ENCODE assay signal across 2 cellular contexts in the genomic region with DNA sequence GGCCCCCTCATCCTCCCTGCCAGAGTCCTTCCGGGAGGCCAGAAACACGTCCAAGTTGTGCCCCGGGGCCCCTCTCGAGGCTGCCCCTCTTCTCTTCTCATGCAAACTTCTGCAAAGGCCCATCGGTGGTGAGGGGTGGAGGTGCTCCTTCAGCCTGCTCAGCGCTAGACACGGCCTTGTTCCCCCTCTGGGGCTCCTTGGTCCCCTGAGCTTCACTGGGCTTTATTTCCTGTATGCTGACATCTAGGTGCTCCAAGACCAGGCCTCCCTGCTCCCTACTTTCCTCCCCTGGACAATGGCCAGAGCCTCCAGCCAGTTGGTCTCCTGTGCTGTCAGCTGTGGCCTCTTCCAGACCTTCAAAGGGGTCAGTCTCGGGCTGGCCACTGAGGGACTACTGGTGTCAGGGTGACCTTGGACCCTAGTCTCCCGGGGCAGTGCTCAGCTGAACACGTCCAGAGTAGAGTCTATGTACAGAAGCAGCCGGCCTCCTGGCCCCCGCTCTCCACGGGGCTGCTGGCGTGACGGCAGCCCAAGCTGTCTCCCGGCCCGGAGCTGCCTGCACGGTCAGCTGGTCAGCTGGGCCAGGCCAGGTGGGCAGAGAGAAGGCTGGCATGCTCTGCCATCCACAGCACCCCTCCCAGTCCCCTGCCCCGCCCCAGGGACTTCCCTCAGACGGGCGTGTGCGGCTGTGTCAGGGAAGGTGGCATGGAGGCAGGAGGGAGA.
A peak's percentile ranks its signal among the peaks of the same experiment; 100 is the strongest.
TF ChIP-seq lines count a peak whose summit lies in the region.

No MANE protein-coding gene starts in this region.

TF ChIP-seq in GM12878, 131 proteins besides CTCF, POLR2A, EP300 and RAD21:
- TF ChIP-seq MEF2B (IDR thresholded peaks at IDR 0.05; ENCODE audit: partially characterized antibody, poor library complexity, severe bottlenecking) (no peak), SUPT20H (IDR thresholded peaks at IDR 0.05; ENCODE audit: borderline replicate concordance, control insufficient read depth, low read depth, low read length) (no peak), CHD2 (IDR thresholded peaks at IDR 0.05; ENCODE audit: borderline replicate concordance, low read depth, low read length) (no peak), JUND (IDR thresholded peaks at IDR 0.05; ENCODE audit: low read depth, low read length) (no peak), ZBED1 (IDR thresholded peaks at IDR 0.05; ENCODE audit: borderline replicate concordance) (no peak), ZNF24 (IDR thresholded peaks at IDR 0.05) (no peak), SIX5 (IDR thresholded peaks at IDR 0.05; ENCODE audit: low read depth, low read length, severe bottlenecking) (no peak), EED (IDR thresholded peaks at IDR 0.05; ENCODE audit: low read depth) (no peak), MTA3 (IDR thresholded peaks at IDR 0.05; ENCODE audit: borderline replicate concordance, low read length) (no peak), EZH2 (IDR thresholded peaks at IDR 0.05; ENCODE audit: borderline replicate concordance, control insufficient read depth, low read depth, low read length) (no peak), TBL1XR1 (IDR thresholded peaks at IDR 0.05; ENCODE audit: low read depth, low read length) (no peak), SMC3 (IDR thresholded peaks at IDR 0.05; ENCODE audit: borderline replicate concordance, low read length) (no peak), NR2C2 (IDR thresholded peaks at IDR 0.05; ENCODE audit: borderline replicate concordance, control insufficient read depth, insufficient read length, low read depth) (no peak), ZZZ3 (IDR thresholded peaks at IDR 0.05; ENCODE audit: control insufficient read depth, insufficient read length, low read depth) (no peak), ZNF384 (IDR thresholded peaks at IDR 0.05; ENCODE audit: borderline replicate concordance, low read depth, low read length) (no peak)
- TF ChIP-seq, protein P1, sequence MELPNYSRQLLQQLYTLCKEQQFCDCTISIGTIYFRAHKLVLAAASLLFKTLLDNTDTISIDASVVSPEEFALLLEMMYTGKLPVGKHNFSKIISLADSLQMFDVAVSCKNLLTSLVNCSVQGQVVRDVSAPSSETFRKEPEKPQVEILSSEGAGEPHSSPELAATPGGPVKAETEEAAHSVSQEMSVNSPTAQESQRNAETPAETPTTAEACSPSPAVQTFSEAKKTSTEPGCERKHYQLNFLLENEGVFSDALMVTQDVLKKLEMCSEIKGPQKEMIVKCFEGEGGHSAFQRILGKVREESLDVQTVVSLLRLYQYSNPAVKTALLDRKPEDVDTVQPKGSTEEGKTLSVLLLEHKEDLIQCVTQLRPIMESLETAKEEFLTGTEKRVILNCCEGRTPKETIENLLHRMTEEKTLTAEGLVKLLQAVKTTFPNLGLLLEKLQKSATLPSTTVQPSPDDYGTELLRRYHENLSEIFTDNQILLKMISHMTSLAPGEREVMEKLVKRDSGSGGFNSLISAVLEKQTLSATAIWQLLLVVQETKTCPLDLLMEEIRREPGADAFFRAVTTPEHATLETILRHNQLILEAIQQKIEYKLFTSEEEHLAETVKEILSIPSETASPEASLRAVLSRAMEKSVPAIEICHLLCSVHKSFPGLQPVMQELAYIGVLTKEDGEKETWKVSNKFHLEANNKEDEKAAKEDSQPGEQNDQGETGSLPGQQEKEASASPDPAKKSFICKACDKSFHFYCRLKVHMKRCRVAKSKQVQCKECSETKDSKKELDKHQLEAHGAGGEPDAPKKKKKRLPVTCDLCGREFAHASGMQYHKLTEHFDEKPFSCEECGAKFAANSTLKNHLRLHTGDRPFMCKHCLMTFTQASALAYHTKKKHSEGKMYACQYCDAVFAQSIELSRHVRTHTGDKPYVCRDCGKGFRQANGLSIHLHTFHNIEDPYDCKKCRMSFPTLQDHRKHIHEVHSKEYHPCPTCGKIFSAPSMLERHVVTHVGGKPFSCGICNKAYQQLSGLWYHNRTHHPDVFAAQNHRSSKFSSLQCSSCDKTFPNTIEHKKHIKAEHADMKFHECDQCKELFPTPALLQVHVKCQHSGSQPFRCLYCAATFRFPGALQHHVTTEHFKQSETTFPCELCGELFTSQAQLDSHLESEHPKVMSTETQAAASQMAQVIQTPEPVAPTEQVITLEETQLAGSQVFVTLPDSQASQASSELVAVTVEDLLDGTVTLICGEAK (IDR thresholded peaks at IDR 0.05; ENCODE audit: borderline replicate concordance), result no peak
- TF ChIP-seq, protein P2, sequence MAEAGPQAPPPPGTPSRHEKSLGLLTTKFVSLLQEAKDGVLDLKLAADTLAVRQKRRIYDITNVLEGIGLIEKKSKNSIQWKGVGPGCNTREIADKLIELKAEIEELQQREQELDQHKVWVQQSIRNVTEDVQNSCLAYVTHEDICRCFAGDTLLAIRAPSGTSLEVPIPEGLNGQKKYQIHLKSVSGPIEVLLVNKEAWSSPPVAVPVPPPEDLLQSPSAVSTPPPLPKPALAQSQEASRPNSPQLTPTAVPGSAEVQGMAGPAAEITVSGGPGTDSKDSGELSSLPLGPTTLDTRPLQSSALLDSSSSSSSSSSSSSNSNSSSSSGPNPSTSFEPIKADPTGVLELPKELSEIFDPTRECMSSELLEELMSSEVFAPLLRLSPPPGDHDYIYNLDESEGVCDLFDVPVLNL (IDR thresholded peaks at IDR 0.05; ENCODE audit: low read depth, low read length), result no peak

TF ChIP-seq in liver, 16 proteins besides CTCF, POLR2A, EP300 and RAD21:
- TF ChIP-seq GABPA (IDR thresholded peaks at IDR 0.05 in 1 of 2, conservative IDR thresholded peaks at IDR 0.05 in 1 of 2) (no peak), RXRA (IDR thresholded peaks at IDR 0.05) (peak in 1 of 2 donors; percentile 43), FOXA2 (IDR thresholded peaks at IDR 0.05) (no peak), YY1 (IDR thresholded peaks at IDR 0.05) (no peak), SP1 (IDR thresholded peaks at IDR 0.05) (peak; percentile 29), HNF4A (conservative IDR thresholded peaks at IDR 0.05) (peak; percentile 80 to 81), JUND (IDR thresholded peaks at IDR 0.05) (no peak)
